1 cellular context compared by ENCODE assay signal in the genomic region with DNA sequence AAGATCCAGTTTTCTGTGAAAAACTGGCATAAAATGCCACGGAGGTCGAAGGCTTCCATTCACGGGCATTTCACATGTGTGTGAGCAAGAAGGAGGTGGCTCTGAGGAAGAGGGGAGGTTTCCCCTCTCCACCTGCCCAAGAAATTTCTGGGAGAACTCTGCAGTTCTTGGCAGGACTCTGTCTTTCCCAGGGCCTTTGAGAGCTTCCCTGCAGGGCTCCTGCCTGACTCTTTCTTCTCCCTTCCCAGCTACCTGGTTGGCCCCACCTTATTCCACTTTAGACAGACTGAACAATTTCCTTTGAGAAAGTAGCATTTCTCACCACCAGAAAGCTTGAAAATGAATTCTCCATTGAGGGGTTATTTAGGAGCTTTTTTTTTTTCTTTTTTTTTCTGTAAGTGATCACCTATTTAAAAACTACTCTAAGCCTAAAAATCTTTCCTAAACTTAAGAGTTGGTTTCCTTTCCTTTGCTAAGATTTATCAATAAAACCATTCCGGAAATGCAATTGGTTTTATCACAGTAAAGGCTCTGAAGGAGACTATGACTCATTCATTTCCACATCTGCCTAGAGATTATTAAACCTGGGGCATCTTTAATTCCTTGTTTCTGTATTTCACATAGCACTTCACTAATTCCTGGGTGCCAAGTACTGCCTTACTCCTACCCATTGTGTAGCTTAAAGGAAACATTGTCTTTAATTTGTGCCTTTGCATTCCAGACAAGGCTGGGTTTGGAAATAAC.
TF ChIP-seq lines count a peak whose summit lies in the region.

No MANE protein-coding gene starts in this region.

TF ChIP-seq in WTC11, 78 proteins besides CTCF, POLR2A, EP300 and RAD21 (continued from another document):
- TF ChIP-seq, protein P1, sequence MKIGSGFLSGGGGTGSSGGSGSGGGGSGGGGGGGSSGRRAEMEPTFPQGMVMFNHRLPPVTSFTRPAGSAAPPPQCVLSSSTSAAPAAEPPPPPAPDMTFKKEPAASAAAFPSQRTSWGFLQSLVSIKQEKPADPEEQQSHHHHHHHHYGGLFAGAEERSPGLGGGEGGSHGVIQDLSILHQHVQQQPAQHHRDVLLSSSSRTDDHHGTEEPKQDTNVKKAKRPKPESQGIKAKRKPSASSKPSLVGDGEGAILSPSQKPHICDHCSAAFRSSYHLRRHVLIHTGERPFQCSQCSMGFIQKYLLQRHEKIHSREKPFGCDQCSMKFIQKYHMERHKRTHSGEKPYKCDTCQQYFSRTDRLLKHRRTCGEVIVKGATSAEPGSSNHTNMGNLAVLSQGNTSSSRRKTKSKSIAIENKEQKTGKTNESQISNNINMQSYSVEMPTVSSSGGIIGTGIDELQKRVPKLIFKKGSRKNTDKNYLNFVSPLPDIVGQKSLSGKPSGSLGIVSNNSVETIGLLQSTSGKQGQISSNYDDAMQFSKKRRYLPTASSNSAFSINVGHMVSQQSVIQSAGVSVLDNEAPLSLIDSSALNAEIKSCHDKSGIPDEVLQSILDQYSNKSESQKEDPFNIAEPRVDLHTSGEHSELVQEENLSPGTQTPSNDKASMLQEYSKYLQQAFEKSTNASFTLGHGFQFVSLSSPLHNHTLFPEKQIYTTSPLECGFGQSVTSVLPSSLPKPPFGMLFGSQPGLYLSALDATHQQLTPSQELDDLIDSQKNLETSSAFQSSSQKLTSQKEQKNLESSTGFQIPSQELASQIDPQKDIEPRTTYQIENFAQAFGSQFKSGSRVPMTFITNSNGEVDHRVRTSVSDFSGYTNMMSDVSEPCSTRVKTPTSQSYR (CRISPR knock-in tag; IDR thresholded peaks at IDR 0.05) = no peak
- TF ChIP-seq NR3C1 (CRISPR knock-in tag; conservative IDR thresholded peaks at IDR 0.05; ENCODE audit: low read depth) = no peak
- TF ChIP-seq JAZF1 (CRISPR knock-in tag; IDR thresholded peaks at IDR 0.05) = no peak
- TF ChIP-seq, protein P2, sequence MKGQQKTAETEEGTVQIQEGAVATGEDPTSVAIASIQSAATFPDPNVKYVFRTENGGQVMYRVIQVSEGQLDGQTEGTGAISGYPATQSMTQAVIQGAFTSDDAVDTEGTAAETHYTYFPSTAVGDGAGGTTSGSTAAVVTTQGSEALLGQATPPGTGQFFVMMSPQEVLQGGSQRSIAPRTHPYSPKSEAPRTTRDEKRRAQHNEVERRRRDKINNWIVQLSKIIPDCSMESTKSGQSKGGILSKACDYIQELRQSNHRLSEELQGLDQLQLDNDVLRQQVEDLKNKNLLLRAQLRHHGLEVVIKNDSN (CRISPR knock-in tag; IDR thresholded peaks at IDR 0.05) = no peak
- TF ChIP-seq ZNF416 (CRISPR knock-in tag; IDR thresholded peaks at IDR 0.05) = no peak
- TF ChIP-seq, protein P3, sequence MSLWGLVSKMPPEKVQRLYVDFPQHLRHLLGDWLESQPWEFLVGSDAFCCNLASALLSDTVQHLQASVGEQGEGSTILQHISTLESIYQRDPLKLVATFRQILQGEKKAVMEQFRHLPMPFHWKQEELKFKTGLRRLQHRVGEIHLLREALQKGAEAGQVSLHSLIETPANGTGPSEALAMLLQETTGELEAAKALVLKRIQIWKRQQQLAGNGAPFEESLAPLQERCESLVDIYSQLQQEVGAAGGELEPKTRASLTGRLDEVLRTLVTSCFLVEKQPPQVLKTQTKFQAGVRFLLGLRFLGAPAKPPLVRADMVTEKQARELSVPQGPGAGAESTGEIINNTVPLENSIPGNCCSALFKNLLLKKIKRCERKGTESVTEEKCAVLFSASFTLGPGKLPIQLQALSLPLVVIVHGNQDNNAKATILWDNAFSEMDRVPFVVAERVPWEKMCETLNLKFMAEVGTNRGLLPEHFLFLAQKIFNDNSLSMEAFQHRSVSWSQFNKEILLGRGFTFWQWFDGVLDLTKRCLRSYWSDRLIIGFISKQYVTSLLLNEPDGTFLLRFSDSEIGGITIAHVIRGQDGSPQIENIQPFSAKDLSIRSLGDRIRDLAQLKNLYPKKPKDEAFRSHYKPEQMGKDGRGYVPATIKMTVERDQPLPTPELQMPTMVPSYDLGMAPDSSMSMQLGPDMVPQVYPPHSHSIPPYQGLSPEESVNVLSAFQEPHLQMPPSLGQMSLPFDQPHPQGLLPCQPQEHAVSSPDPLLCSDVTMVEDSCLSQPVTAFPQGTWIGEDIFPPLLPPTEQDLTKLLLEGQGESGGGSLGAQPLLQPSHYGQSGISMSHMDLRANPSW (CRISPR knock-in tag; conservative IDR thresholded peaks at IDR 0.05; ENCODE audit: low read depth) = no peak
- TF ChIP-seq, protein P4, sequence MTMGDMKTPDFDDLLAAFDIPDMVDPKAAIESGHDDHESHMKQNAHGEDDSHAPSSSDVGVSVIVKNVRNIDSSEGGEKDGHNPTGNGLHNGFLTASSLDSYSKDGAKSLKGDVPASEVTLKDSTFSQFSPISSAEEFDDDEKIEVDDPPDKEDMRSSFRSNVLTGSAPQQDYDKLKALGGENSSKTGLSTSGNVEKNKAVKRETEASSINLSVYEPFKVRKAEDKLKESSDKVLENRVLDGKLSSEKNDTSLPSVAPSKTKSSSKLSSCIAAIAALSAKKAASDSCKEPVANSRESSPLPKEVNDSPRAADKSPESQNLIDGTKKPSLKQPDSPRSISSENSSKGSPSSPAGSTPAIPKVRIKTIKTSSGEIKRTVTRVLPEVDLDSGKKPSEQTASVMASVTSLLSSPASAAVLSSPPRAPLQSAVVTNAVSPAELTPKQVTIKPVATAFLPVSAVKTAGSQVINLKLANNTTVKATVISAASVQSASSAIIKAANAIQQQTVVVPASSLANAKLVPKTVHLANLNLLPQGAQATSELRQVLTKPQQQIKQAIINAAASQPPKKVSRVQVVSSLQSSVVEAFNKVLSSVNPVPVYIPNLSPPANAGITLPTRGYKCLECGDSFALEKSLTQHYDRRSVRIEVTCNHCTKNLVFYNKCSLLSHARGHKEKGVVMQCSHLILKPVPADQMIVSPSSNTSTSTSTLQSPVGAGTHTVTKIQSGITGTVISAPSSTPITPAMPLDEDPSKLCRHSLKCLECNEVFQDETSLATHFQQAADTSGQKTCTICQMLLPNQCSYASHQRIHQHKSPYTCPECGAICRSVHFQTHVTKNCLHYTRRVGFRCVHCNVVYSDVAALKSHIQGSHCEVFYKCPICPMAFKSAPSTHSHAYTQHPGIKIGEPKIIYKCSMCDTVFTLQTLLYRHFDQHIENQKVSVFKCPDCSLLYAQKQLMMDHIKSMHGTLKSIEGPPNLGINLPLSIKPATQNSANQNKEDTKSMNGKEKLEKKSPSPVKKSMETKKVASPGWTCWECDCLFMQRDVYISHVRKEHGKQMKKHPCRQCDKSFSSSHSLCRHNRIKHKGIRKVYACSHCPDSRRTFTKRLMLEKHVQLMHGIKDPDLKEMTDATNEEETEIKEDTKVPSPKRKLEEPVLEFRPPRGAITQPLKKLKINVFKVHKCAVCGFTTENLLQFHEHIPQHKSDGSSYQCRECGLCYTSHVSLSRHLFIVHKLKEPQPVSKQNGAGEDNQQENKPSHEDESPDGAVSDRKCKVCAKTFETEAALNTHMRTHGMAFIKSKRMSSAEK (CRISPR knock-in tag; IDR thresholded peaks at IDR 0.05; ENCODE audit: borderline replicate concordance) = no peak
- no peak for TF ChIP-seq NFE2L1 (CRISPR knock-in tag; IDR thresholded peaks at IDR 0.05)
- no peak for TF ChIP-seq ZNF219 (CRISPR knock-in tag; IDR thresholded peaks at IDR 0.05; ENCODE audit: borderline replicate concordance)
- TF ChIP-seq, protein P5, sequence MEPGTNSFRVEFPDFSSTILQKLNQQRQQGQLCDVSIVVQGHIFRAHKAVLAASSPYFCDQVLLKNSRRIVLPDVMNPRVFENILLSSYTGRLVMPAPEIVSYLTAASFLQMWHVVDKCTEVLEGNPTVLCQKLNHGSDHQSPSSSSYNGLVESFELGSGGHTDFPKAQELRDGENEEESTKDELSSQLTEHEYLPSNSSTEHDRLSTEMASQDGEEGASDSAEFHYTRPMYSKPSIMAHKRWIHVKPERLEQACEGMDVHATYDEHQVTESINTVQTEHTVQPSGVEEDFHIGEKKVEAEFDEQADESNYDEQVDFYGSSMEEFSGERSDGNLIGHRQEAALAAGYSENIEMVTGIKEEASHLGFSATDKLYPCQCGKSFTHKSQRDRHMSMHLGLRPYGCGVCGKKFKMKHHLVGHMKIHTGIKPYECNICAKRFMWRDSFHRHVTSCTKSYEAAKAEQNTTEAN (CRISPR knock-in tag; IDR thresholded peaks at IDR 0.05) = no peak
